In genomic region chr11:1457326-1457680, GRCh38 we compare ENCODE assay signal across 20 cellular contexts. TPM values are rescaled to one million over a fixed set of nuclear protein-coding genes. Genes with fewer than 3 reads are reported as not detected.
DNase-seq lines count a peak whose midpoint lies in the region; ATAC-seq and TF ChIP-seq lines count a peak whose summit lies in the region.
"Had no signal": no experiment of that assay in that cellular context is flagged by ENCODE, and none has a peak within 500 bp of the region (broad histone marks: within the 10 kb centered on the region; RNA-seq: fewer than 3 reads in every experiment).

No MANE protein-coding gene starts in this region.

- no peak overlapping the region for H3K18ac ChIP-seq in IMR-90 (ENCODE audit: low read depth, low read length)
- no peak overlapping the region for H3K18ac ChIP-seq in neuronal stem cell (ENCODE audit: low read length)

- H3K23ac ChIP-seq in IMR-90 (ENCODE audit: low read depth, low read length) (no peak overlapping the region), neuronal stem cell (ENCODE audit: low read depth, low read length, poor library complexity) (peak overlapping the region; percentile 91)

- dilution Hi-C loops in IMR-90 (cut with HindIII; ENCODE audit: low sequenced_read_pairs, unreplicated experiment), result no loop called here

- H3K27me3 ChIP-seq in BLaER1 (no peaks in the 10 kb centered on the region), IMR-90 (ENCODE audit: control insufficient read depth, insufficient read depth, low read length) (no peaks in the 10 kb centered on the region; the same call in 1 of the 2 replicates), neuronal stem cell (ENCODE audit: control insufficient read depth in 3 of 3, insufficient read depth in 3 of 3, low read depth in 1 of 3, low read length in 3 of 3) (no peaks in the 10 kb centered on the region), stomach (peaks cover 0 to 11% (median 4%) of the 10 kb centered on the region in 3 donors)
- H3K27me3 ChIP-seq: BE2C had no signal

- H3K4ac ChIP-seq in IMR-90 (ENCODE audit: low read depth, low read length) (no peak overlapping the region), neuronal stem cell (ENCODE audit: low read length) (no peak overlapping the region)

- H3K9ac ChIP-seq in BLaER1, result no peak overlapping the region
- no peak overlapping the region for H3K9ac ChIP-seq in IMR-90 (ENCODE audit: low read depth, low read length)
- H3K9ac ChIP-seq in neuronal stem cell (ENCODE audit: low read depth, low read length, poor library complexity), result no peak overlapping the region

- no peaks in the 10 kb centered on the region for H3K36me3 ChIP-seq in BLaER1
- no peaks in the 10 kb centered on the region for H3K36me3 ChIP-seq in IMR-90 (ENCODE audit: control insufficient read depth, insufficient read depth, low read length)
- peaks cover 17 to 53% of the 10 kb centered on the region in 2 donors for H3K36me3 ChIP-seq in neuronal stem cell (replicated peaks in 1 of 2; ENCODE audit: control insufficient read depth in 2 of 2, insufficient read depth in 2 of 2, low read length in 2 of 2)
- peaks cover 0 to under 1% (median 0%) of the 10 kb centered on the region in 4 donors for H3K36me3 ChIP-seq in stomach
- H3K36me3 ChIP-seq: BE2C had no signal

- H3K56ac ChIP-seq in IMR-90 (ENCODE audit: extremely low read depth, insufficient read depth, low read length), result no peak overlapping the region

- no TSS peak for BruUV-seq in IMR-90 (replicated peaks; lab: Mats Ljungman, UMichigan)

- DNase-seq in IMR-90, result no peak
- no peak for DNase-seq in neuronal stem cell (ENCODE audit: low spot score)
- no peak for DNase-seq in activated T-cell treated with anti-CD3 and anti-CD28 coated beads, Interleukin-2, amount 50 U/mL, for 48 hours
- no peak for DNase-seq in central memory CD4-positive, alpha-beta T cell
- DNase-seq in stomach, result no peak
- DNase-seq: 8988T; ACHN; AML-193; BE2C; C1 segment of cervical spinal cord; Calu3; CD4-positive, alpha-beta memory T cell; COR-L47; DMS79 treated with DMSO at 0.1 percent for 48 hours; H9; HFFc6 had no signal

- no peak overlapping the region for H2BK20ac ChIP-seq in IMR-90 (ENCODE audit: low read depth, low read length)

- H2BK5ac ChIP-seq in IMR-90 (ENCODE audit: low read depth, low read length, poor library complexity, severe bottlenecking), result no peak overlapping the region
- peak overlapping the region; percentile 53 for H2BK5ac ChIP-seq in neuronal stem cell (ENCODE audit: low read length)

- no peak overlapping the region for H4K5ac ChIP-seq in IMR-90 (ENCODE audit: low read depth, low read length)

- no peak overlapping the region for H2AK5ac ChIP-seq in IMR-90 (ENCODE audit: low read depth, low read length)
- peak overlapping the region; percentile 84 for H2AK5ac ChIP-seq in neuronal stem cell (ENCODE audit: low read depth, low read length)

- H3K4me1 ChIP-seq in BLaER1 (peaks cover 66% of the 10 kb centered on the region), IMR-90 (ENCODE audit: control insufficient read depth, insufficient read depth, low read length) (peaks cover 13% of the 10 kb centered on the region; the same call in 1 of the 2 replicates), neuronal stem cell (ENCODE audit: control insufficient read depth in 2 of 2, insufficient read depth in 1 of 2, low read depth in 1 of 2, low read length in 2 of 2) (peaks cover 0 to 12% of the 10 kb centered on the region in 2 donors), stomach (peaks cover 24 to 58% (median 46%) of the 10 kb centered on the region in 4 donors)
- H3K4me1 ChIP-seq: BE2C had no signal

- H3K79me1 ChIP-seq in IMR-90 (ENCODE audit: low read depth in 1 of 2, low read length in 2 of 2) (no peaks in the 10 kb centered on the region), neuronal stem cell (ENCODE audit: low read depth, low read length) (no peaks in the 10 kb centered on the region)

- H4K20me1 ChIP-seq in BLaER1 (peaks cover 18% of the 10 kb centered on the region; the same call in 1 of the 2 replicates), IMR-90 (ENCODE audit: insufficient read depth, low read length) (no peaks in the 10 kb centered on the region; the same call in none of the 2 replicates)

- POLR2A ChIA-PET in IMR-90 (lab: Charles Lee; ENCODE audit: unreplicated experiment), result no interaction called here

- H3K9me3 ChIP-seq in BLaER1 (no peaks in the 10 kb centered on the region), IMR-90 (ENCODE audit: control insufficient read depth, insufficient read depth, low read length) (no peaks in the 10 kb centered on the region), neuronal stem cell (replicated peaks in 1 of 2; ENCODE audit: control insufficient read depth in 2 of 2, insufficient read depth in 1 of 2, low read depth in 1 of 2, low read length in 2 of 2) (no peaks in the 10 kb centered on the region), stomach (no peaks in the 10 kb centered on the region)
- H3K9me3 ChIP-seq: A549, BE2C had no signal

- no peak for ATAC-seq in IMR-90 (ENCODE audit: low read depth)
- ATAC-seq: A549, GM23338, HCT116 had no signal

- no peak for TF ChIP-seq POLR2A in IMR-90 (IDR thresholded peaks at IDR 0.05; ENCODE audit: low read depth, low read length)
- no peak for TF ChIP-seq POLR2A in stomach (IDR thresholded peaks at IDR 0.05)

- WGBS in IMR-90 (ENCODE audit: extremely low coverage in 2 of 2, insufficient read length in 1 of 2), 2 experiments, result no CpG with 5 or more reads among the region's 13 CpGs
- no CpG with 5 or more reads among the region's 13 CpGs for WGBS in neuronal stem cell (ENCODE audit: extremely low coverage in 2 of 2, insufficient read length in 2 of 2, insufficient replicate concordance in 1 of 2), 2 donors
- 75 to 90% (median 85%) methylated on average over 6 to 13 of the region's 13 CpGs for WGBS in stomach, 5 donors

- H2BK120ac ChIP-seq in IMR-90 (ENCODE audit: low read depth, low read length), result no peak overlapping the region
- peak overlapping the region; percentile 18 for H2BK120ac ChIP-seq in neuronal stem cell (ENCODE audit: low read depth, low read length)

- no peak overlapping the region for H2AFZ ChIP-seq in IMR-90 (replicated peaks; ENCODE audit: low read length, poor library complexity)
- no peak overlapping the region for H2AFZ ChIP-seq in neuronal stem cell (ENCODE audit: low read length)
- H2AFZ ChIP-seq: GM23338 had no signal

- in situ Hi-C loops in IMR-90 (cut with MboI; ENCODE audit: low sequenced_read_pairs), result no loop called here

- H4K91ac ChIP-seq in IMR-90 (ENCODE audit: insufficient read depth, low read depth, low read length) (no peak overlapping the region), neuronal stem cell (ENCODE audit: low read depth, low read length, poor library complexity) (no peak overlapping the region)

- no peak for TF ChIP-seq CTCF in IMR-90 (conservative IDR thresholded peaks at IDR 0.05; ENCODE audit: low read depth, low read length)
- TF ChIP-seq CTCF in stomach (IDR thresholded peaks at IDR 0.05), result no peak

- peak overlapping the region; percentile 10 for H2BK12ac ChIP-seq in neuronal stem cell (ENCODE audit: low read length)

- H3K4me3 ChIP-seq in BLaER1 (no peak overlapping the region), IMR-90 (ENCODE audit: insufficient read depth, low read depth, low read length) (no peak overlapping the region), neuronal stem cell (ENCODE audit: low read length in 2 of 2) (no peak overlapping the region), stomach (no peak overlapping the region)
- H3K4me3 ChIP-seq: A549, GM23338 had no signal

- no peak overlapping the region for H4K8ac ChIP-seq in IMR-90 (ENCODE audit: low read depth in 2 of 2, low read length in 2 of 2)
- peak overlapping the region; percentile 43 for H4K8ac ChIP-seq in neuronal stem cell (ENCODE audit: low read depth, low read length)

- peak overlapping the region; percentile 16 for H2AK9ac ChIP-seq in IMR-90 (replicated peaks; ENCODE audit: low read depth, low read length, poor library complexity)

- intact Hi-C loops in IMR-90 (cut with micrococcal nuclease), result no loop called here
- intact Hi-C loops in stomach (cut with DNase I; ENCODE audit: low total_unique reads), result no loop called here

- CTCF ChIA-PET in IMR-90 (lab: Yijun Ruan, JAX), result no interaction called here

- no peak for TF ChIP-seq RAD21 in IMR-90 (IDR thresholded peaks at IDR 0.05; ENCODE audit: low read length)

- H3K9me1 ChIP-seq in IMR-90 (ENCODE audit: insufficient read depth, low read length), result no peaks in the 10 kb centered on the region

- H2BK15ac ChIP-seq in IMR-90 (ENCODE audit: low read depth, low read length) (no peak overlapping the region), neuronal stem cell (ENCODE audit: low read length) (no peak overlapping the region)

- TF ChIP-seq EP300 in stomach (IDR thresholded peaks at IDR 0.05), result no peak

- H3K14ac ChIP-seq in IMR-90 (replicated peaks; ENCODE audit: low read depth, low read length), result no peak overlapping the region
- peak overlapping the region; percentile 6 for H3K14ac ChIP-seq in neuronal stem cell (ENCODE audit: low read length)

- H3K4me2 ChIP-seq in BLaER1, result peak overlapping the region; percentile 61; the same call in 1 of the 2 replicates
- H3K4me2 ChIP-seq in IMR-90 (ENCODE audit: low read depth, low read length), result no peak overlapping the region
- H3K4me2 ChIP-seq in neuronal stem cell (ENCODE audit: insufficient read depth, low read length, poor library complexity, severe bottlenecking), result no peak overlapping the region
- H3K4me2 ChIP-seq: A549, GM23338 had no signal

- H3K27ac ChIP-seq in BLaER1, result no peak overlapping the region
- no peak overlapping the region for H3K27ac ChIP-seq in IMR-90 (ENCODE audit: insufficient read depth, low read length)
- H3K27ac ChIP-seq in neuronal stem cell (replicated peaks; ENCODE audit: low read length), result no peak overlapping the region
- H3K27ac ChIP-seq in stomach, result no peak overlapping the region
- H3K27ac ChIP-seq: A549 had no signal

TF ChIP-seq in IMR-90, 13 proteins besides CTCF, POLR2A, EP300 and RAD21 (continues in another document):
- TF ChIP-seq RCOR1 (IDR thresholded peaks at IDR 0.05; ENCODE audit: insufficient replicate concordance, low read length) (no peak), BHLHE40 (IDR thresholded peaks at IDR 0.05; ENCODE audit: low read depth, low read length) (no peak), CHD1 (IDR thresholded peaks at IDR 0.05; ENCODE audit: low read depth, low read length) (no peak), NFE2L2 (IDR thresholded peaks at IDR 0.05; ENCODE audit: low read depth, low read length) (no peak), MAZ (IDR thresholded peaks at IDR 0.05; ENCODE audit: borderline replicate concordance, low read depth, low read length) (no peak), RFX5 (IDR thresholded peaks at IDR 0.05; ENCODE audit: low read depth, low read length) (no peak), CEBPB (IDR thresholded peaks at IDR 0.05; ENCODE audit: low read depth, low read length) (no peak), SMC3 (IDR thresholded peaks at IDR 0.05; ENCODE audit: low read depth, low read length) (no peak)

RNA-seq across cellular contexts. Expression of gene MOB2, which starts 29.3 kb away (rescaled TPM):
- total RNA-seq in IMR-90 (2012; rRNA removed) (21.4 and 23.7 TPM in 2 replicates), stomach (10 to 100 TPM; 11.3 to 40.6 (median 18.1) TPM)
- polyA plus RNA-seq in IMR-90 (2012; rRNA removed) (36.2 and 40.7 TPM in 2 replicates), stomach (10 to 100 TPM; 27.9 to 46.3 (median 37.3) TPM)
- polyA plus RNA-seq in IMR-90 (2012; cell fraction: cytosol; rRNA removed), result 18.3 and 31.6 TPM in 2 replicates
- polyA plus RNA-seq in IMR-90 (2012; cell fraction: nucleus; rRNA removed; ENCODE audit: low replicate concordance), result 48.7 and 84.0 TPM in 2 replicates
- 11.1 TPM for polyA plus RNA-seq in neuronal stem cell (2013, experiment 1 of 2)
- polyA plus RNA-seq in neuronal stem cell (2013, experiment 2 of 2), result 11.5 TPM
